ENCODE assay signal across 24 cellular contexts in genomic region chr13:67466569-67466968, GRCh38.
"Had no signal": no experiment of that assay in that cellular context is flagged by ENCODE, and none has a peak within 500 bp of the region (broad histone marks: within the 10 kb centered on the region; RNA-seq: fewer than 3 reads in every experiment).

No MANE protein-coding gene starts in this region.

- H3K79me2 ChIP-seq: hepatocyte had no signal

- H2AFZ ChIP-seq: hepatocyte had no signal

- H3K9me3 Mint-ChIP-seq: endodermal cell had no signal

- H3K4me3 ChIP-seq: colonic mucosa, esophagus muscularis mucosa, gastroesophageal sphincter, heart left ventricle, hepatocyte, left lung, lower lobe of right lung had no signal

- H3K4me1 ChIP-seq: colonic mucosa, foreskin keratinocyte, gastroesophageal sphincter, heart left ventricle, left lung, lower lobe of right lung had no signal

- H3K4me3 Mint-ChIP-seq: dendritic cell treated with granulocyte-macrophage colony-stimulating factor and Interleukin-4, amounts not matched to agents 40 ng/mL and 50 ng/mL, for 4 days; effector memory CD8-positive, alpha-beta T cell; endodermal cell; naive thymus-derived CD4-positive, alpha-beta T cell; natural killer cell had no signal

- H3K36me3 ChIP-seq: colonic mucosa, esophagus muscularis mucosa, gastroesophageal sphincter, heart left ventricle, left lung, lower lobe of right lung had no signal

- H3K27ac Mint-ChIP-seq: dendritic cell treated with granulocyte-macrophage colony-stimulating factor and Interleukin-4, amounts not matched to agents 40 ng/mL and 50 ng/mL, for 4 days; effector memory CD8-positive, alpha-beta T cell; endodermal cell; naive thymus-derived CD4-positive, alpha-beta T cell; natural killer cell had no signal

- FAIRE-seq: endometrium, frontal cortex, islet of Langerhans, keratinocyte had no signal

- DNase-seq: colonic mucosa; cortex of kidney; effector CD8-positive, alpha-beta T cell; effector memory CD8-positive, alpha-beta T cell; endodermal cell; foreskin keratinocyte; heart left ventricle; hypothalamus; left cardiac atrium; left lung; left ventricle myocardium superior; lower lobe of right lung; mesenchymal stem cell; midbrain; naive thymus-derived CD4-positive, alpha-beta T cell; natural killer cell had no signal

- H3K27ac ChIP-seq: colonic mucosa, esophagus muscularis mucosa, foreskin keratinocyte, gastroesophageal sphincter, heart left ventricle, hepatocyte, left lung, lower lobe of right lung had no signal

- H3K4me1 Mint-ChIP-seq: endodermal cell; naive thymus-derived CD4-positive, alpha-beta T cell; natural killer cell had no signal

- H3K9me3 ChIP-seq: colonic mucosa had no signal

- H3K4me2 ChIP-seq: hepatocyte had no signal

- H3K36me3 Mint-ChIP-seq: naive thymus-derived CD4-positive, alpha-beta T cell had no signal

- ATAC-seq: effector memory CD8-positive, alpha-beta T cell; foreskin keratinocyte; gastroesophageal sphincter; heart left ventricle; left cardiac atrium; left lung; left ventricle myocardium superior; lower lobe of right lung; naive thymus-derived CD4-positive, alpha-beta T cell; natural killer cell had no signal

- H3K27me3 ChIP-seq: colonic mucosa, esophagus muscularis mucosa, foreskin keratinocyte, gastroesophageal sphincter, heart left ventricle, hepatocyte, left lung had no signal

- H3K27me3 Mint-ChIP-seq: dendritic cell treated with granulocyte-macrophage colony-stimulating factor and Interleukin-4, amounts not matched to agents 40 ng/mL and 50 ng/mL, for 4 days; effector memory CD8-positive, alpha-beta T cell; naive thymus-derived CD4-positive, alpha-beta T cell had no signal
